ENCODE assay signal across 10 cellular contexts in genomic region chr21:27275294-27275927, GRCh38.
A peak's percentile ranks its signal among the peaks of the same experiment; 100 is the strongest.
DNase-seq lines count a peak whose midpoint lies in the region; ATAC-seq, FAIRE-seq and TF ChIP-seq lines count a peak whose summit lies in the region.
"Had no signal": no experiment of that assay in that cellular context is flagged by ENCODE, and none has a peak within 500 bp of the region (broad histone marks: within the 10 kb centered on the region; RNA-seq: fewer than 3 reads in every experiment).

No MANE protein-coding gene starts in this region.

- H3K4me3 ChIP-seq in epithelial cell of esophagus (ENCODE audit: low read length): no peak overlapping the region

- DNase-seq in H4 (ENCODE audit: low spot score) (peak; percentile 71), RCC 7860 (ENCODE audit: low spot score) (peak; percentile 77), epithelial cell of esophagus (ENCODE audit: low read depth) (peak; percentile 78), sciatic nerve (ENCODE audit: low spot score) (no peak), SW480 (ENCODE audit: low spot score) (no peak), NCI-H2171 treated with DMSO at 0.1 percent for 48 hours (lab: John Stamatoyannopoulos, UW) (no peak)
- DNase-seq in effector CD8-positive, alpha-beta T cell (lab: John Stamatoyannopoulos, UW): no peak
- DNase-seq: activated CD4-positive, alpha-beta T cell treated with anti-CD3 and anti-CD28 coated beads for 4 hours had no signal

- peak; percentile 95 for FAIRE-seq in RCC 7860 (lab: Jason Lieb, UNC)
- FAIRE-seq: G401.6 had no signal

- ATAC-seq in sciatic nerve (peak; percentile 32), HG02588 (IDR thresholded peaks at IDR 0.05; ENCODE audit: unreplicated experiment) (no peak)

- intact Hi-C loops in sciatic nerve (cut with DNase I): no loop called here

- no peak for TF ChIP-seq CTCF in epithelial cell of esophagus (IDR thresholded peaks at IDR 0.05; ENCODE audit: insufficient read depth, low read depth, low read length, missing control alignments)

Comparison
In these comparisons a context has a peak if more than half of its experiments do, and no peak if none do; other contexts are left out.
1. DNase-seq: peak in H4 (single experiment), RCC 7860 (single experiment) and epithelial cell of esophagus (single experiment); none in sciatic nerve (single experiment), SW480 (single experiment), NCI-H2171 treated with DMSO at 0.1 percent for 48 hours (single experiment) and effector CD8-positive, alpha-beta T cell (single experiment).